14 cellular contexts compared by ENCODE assay signal in the genomic region with DNA sequence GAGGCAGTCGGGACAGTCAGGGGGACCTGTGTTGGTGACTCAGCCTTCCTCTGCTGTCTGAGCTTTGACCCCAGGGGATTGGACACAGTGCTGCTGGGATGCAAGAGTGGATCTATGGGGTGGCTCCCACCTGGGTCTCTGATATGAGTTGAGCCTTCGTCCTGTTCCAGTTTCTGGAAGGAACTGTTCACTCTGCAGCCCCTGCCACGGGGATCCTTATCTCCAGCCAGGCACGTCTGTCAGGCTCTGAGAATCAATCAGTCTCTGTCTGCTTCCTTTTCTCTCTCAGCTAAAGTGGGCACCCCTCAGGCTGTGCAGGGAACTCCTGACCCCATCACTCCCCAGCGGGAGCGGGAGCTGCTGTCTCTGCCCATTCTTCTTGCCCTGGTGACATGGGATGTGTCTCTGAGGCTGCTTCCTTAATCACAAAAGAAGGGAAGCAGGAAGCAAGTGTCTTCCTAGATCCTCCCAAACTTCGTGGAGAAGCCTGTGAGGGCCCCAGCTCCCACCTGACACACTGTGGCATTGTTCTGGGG. TPM values are rescaled to one million over a fixed set of nuclear protein-coding genes. Genes with fewer than 3 reads are reported as not detected.
DNase-seq lines count a peak whose midpoint lies in the region; ATAC-seq and TF ChIP-seq lines count a peak whose summit lies in the region.
"Had no signal": no experiment of that assay in that cellular context is flagged by ENCODE, and none has a peak within 500 bp of the region (broad histone marks: within the 10 kb centered on the region; RNA-seq: fewer than 3 reads in every experiment).

No MANE protein-coding gene starts in this region.

- peak; percentile 34 for ATAC-seq in Right ventricle myocardium superior (ENCODE audit: poor library complexity)
- ATAC-seq in left cardiac atrium: peak; percentile 46 to 54
- ATAC-seq in GM21717 (IDR thresholded peaks at IDR 0.05; ENCODE audit: unreplicated experiment): no peak
- no peak for ATAC-seq in GM21447 (IDR thresholded peaks at IDR 0.05; ENCODE audit: unreplicated experiment)
- ATAC-seq: A549 had no signal

- WGBS in ovary, 3 donors: 15 to 18% (median 17%) methylated on average over 7 of the region's 7 CpGs

- no peak for TF ChIP-seq CTCF in ovary (IDR thresholded peaks at IDR 0.05)

- peak overlapping the region in 1 of 2 donors; percentile 70 for H3K27ac ChIP-seq in ovary
- H3K27ac ChIP-seq: A549 had no signal

- DNase-seq in Right ventricle myocardium superior (no peak), cardiac septum (ENCODE audit: low spot score) (no peak), left cardiac atrium (peak; percentile 28), ovary (peak in 3 of 5 donors; percentile 35 to 38 (median 37)), medulla oblongata (ENCODE audit: extremely low spot score) (no peak), HUDEP-2 (lab: John Stamatoyannopoulos, UW; ENCODE audit: unreplicated experiment in 76 of 76) (no peak)
- DNase-seq: activated CD8-positive, alpha-beta memory T cell treated with anti-CD3 and anti-CD28 coated beads, Interleukin-2, amount 50 U/mL, for 48 hours; aorta; DND-41; erythroblast; NCI-H146 had no signal

- peaks cover 23% of the 10 kb centered on the region for H3K4me1 ChIP-seq in ovary (ENCODE audit: insufficient read depth)
- H3K4me1 ChIP-seq: A549 had no signal

- no peak overlapping the region for H3K4me3 ChIP-seq in ovary
- H3K4me3 ChIP-seq: A549 had no signal

- H3K27me3 ChIP-seq in ovary: no peaks in the 10 kb centered on the region

- TF ChIP-seq POLR2A in ovary (IDR thresholded peaks at IDR 0.05): no peak

- intact Hi-C loops in Right ventricle myocardium superior (cut with DNase I) (no loop called here), cardiac septum (cut with DNase I) (no loop called here), left cardiac atrium (cut with DNase I) (no loop called here), ovary (cut with DNase I) (no loop called here)

- H3K9me3 ChIP-seq in ovary: no peaks in the 10 kb centered on the region
- H3K9me3 ChIP-seq: A549 had no signal

- TF ChIP-seq EP300 in ovary (IDR thresholded peaks at IDR 0.05): no peak

- H3K36me3 ChIP-seq in ovary: no peaks in the 10 kb centered on the region

RNA-seq across cellular contexts. Expression of a gene that starts 51.7 kb away (rescaled TPM):
- total RNA-seq in Right ventricle myocardium superior (1.1 TPM), cardiac septum (2.1 TPM), left cardiac atrium (1 to 10 TPM; 1.8 to 3.5 TPM), ovary (10 to 100 TPM; 15.7 to 28.7 (median 19.2) TPM)
- 10 to 100 TPM in 1 of 2 donors, 1 to 10 TPM in 1; 5.9 to 10.9 TPM for polyA plus RNA-seq in ovary

Comparison
In these comparisons a context has a peak if more than half of its experiments do, and no peak if none do; other contexts are left out.
1. DNase-seq: peak in left cardiac atrium (single experiment) and ovary (3 of 5); none in Right ventricle myocardium superior (single experiment), cardiac septum (single experiment), medulla oblongata (single experiment) and HUDEP-2 (0 of 76).
2. ATAC-seq: peak in Right ventricle myocardium superior (single experiment) and left cardiac atrium (2 of 2); none in GM21717 (single experiment) and GM21447 (single experiment).